ENCODE assay signal across 14 cellular contexts in genomic region chr10:48456808-48457761, GRCh38.
DNase-seq lines count a peak whose midpoint lies in the region; ATAC-seq and TF ChIP-seq lines count a peak whose summit lies in the region.
"Had no signal": no experiment of that assay in that cellular context is flagged by ENCODE, and none has a peak within 500 bp of the region (broad histone marks: within the 10 kb centered on the region; RNA-seq: fewer than 3 reads in every experiment).

No MANE protein-coding gene starts in this region.

- TF ChIP-seq CTCF in BE2C (IDR thresholded peaks at IDR 0.05; ENCODE audit: low read depth, low read length) = no peak
- TF ChIP-seq CTCF in WERI-Rb-1 (IDR thresholded peaks at IDR 0.05; ENCODE audit: low read depth, low read length) = no peak
- no peak for TF ChIP-seq CTCF in nephron progenitor cell (IDR thresholded peaks at IDR 0.05)

- H3K27ac Mint-ChIP-seq in nephron progenitor cell = no peak overlapping the region

- peak overlapping the region; percentile 39; the same call in 1 of the 2 replicates for H3K27ac ChIP-seq in WERI-Rb-1
- H3K27ac ChIP-seq: prostate gland had no signal

- no peak overlapping the region for H3K4me3 Mint-ChIP-seq in nephron progenitor cell

- peaks cover 24% of the 10 kb centered on the region for H3K4me1 Mint-ChIP-seq in nephron progenitor cell

- H3K27me3 Mint-ChIP-seq in nephron progenitor cell (ENCODE audit: low read depth, poor library complexity) = peaks cover 3% of the 10 kb centered on the region

- H3K36me3 ChIP-seq in BE2C = no peaks in the 10 kb centered on the region
- H3K36me3 ChIP-seq in WERI-Rb-1 = no peaks in the 10 kb centered on the region
- H3K36me3 ChIP-seq: prostate gland had no signal

- H3K4me1 ChIP-seq in BE2C = peaks cover 3% of the 10 kb centered on the region
- H3K4me1 ChIP-seq: prostate gland had no signal

- H3K27me3 ChIP-seq in BE2C (no peaks in the 10 kb centered on the region), WERI-Rb-1 (ENCODE audit: insufficient read depth, low read depth, severe bottlenecking) (no peaks in the 10 kb centered on the region)

- ATAC-seq in GM18517 (IDR thresholded peaks at IDR 0.05; ENCODE audit: unreplicated experiment) = peak; percentile 49
- ATAC-seq in GM18867 (IDR thresholded peaks at IDR 0.05; ENCODE audit: unreplicated experiment) = no peak
- ATAC-seq in GM19455 (IDR thresholded peaks at IDR 0.05; ENCODE audit: unreplicated experiment) = no peak
- no peak for ATAC-seq in GM21360 (IDR thresholded peaks at IDR 0.05; ENCODE audit: unreplicated experiment)

- H3K9me3 ChIP-seq in BE2C (no peaks in the 10 kb centered on the region), WERI-Rb-1 (ENCODE audit: severe bottlenecking) (no peaks in the 10 kb centered on the region)
- H3K9me3 ChIP-seq: prostate gland had no signal

- H3K4me3 ChIP-seq in BE2C (ENCODE audit: low read depth, low read length) = no peak overlapping the region
- no peak overlapping the region for H3K4me3 ChIP-seq in WERI-Rb-1 (ENCODE audit: low read depth, low read length)
- H3K4me3 ChIP-seq: prostate gland had no signal

- H3K9me3 Mint-ChIP-seq in nephron progenitor cell = no peaks in the 10 kb centered on the region

- peak; percentile 4 for DNase-seq in BE2C
- peak; percentile 15 for DNase-seq in WERI-Rb-1
- DNase-seq in nephron progenitor cell = peak; percentile 2
- no peak for DNase-seq in retina
- DNase-seq: cortex of kidney, EL, NCI-H187 treated with DMSO at 0.1 percent for 48 hours, NCI-H526, SHP77 treated with DMSO at 0.1 percent for 48 hours had no signal

- H3K36me3 Mint-ChIP-seq in nephron progenitor cell (ENCODE audit: low read depth) = no peaks in the 10 kb centered on the region
